7 cellular contexts compared by ENCODE assay signal in the genomic region with DNA sequence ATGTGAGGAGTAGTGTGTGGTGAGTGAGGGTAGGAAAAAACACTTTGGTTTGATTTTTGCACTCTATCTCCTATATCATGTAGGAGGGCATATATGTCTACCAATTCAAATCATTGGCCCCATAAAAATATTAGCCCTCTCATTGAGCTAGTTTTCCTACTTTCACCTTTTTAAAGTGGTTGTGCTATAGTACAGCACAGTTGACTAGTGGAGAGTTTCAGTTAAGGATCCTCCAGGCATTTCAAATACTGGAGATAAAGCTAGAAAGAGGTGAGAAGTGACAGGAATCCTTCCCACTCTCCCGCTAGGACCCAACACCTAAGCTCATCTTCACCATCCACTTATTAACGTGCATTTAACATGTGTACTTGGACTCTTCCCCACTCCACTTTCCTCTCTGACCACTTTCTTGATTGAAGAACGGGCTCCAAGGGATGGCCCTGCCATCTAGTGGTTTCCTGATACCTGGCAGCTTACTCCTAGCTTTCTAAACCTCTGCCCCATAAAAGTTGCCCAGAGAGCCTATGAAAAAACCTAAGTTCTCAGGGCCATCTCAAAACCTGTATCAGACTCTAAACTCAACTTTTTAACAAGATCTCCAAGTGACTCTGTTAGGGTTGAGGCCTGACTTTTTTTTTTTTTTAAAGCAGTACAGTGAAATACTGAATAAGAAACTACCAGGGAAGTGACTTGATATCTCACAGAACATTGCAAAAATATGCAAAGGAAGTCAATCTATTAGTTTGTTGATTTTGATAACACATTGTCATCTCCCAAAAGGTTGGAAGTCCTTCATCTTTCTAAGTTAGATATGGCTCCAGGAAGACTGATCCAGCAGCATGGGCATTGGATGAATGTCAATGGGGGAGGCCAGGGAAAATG. TPM values are rescaled to one million over a fixed set of nuclear protein-coding genes. Genes with fewer than 3 reads are reported as not detected.
A peak's percentile ranks its signal among the peaks of the same experiment; 100 is the strongest.
DNase-seq lines count a peak whose midpoint lies in the region; ATAC-seq, FAIRE-seq and TF ChIP-seq lines count a peak whose summit lies in the region.

No MANE protein-coding gene starts in this region.

- H3K27me3 ChIP-seq in lung (ENCODE audit: control insufficient read depth, insufficient read depth) (no peaks in the 10 kb centered on the region), aorta (ENCODE audit: control insufficient read depth in 1 of 2, insufficient read depth in 2 of 2, low read length in 1 of 2) (no peaks in the 10 kb centered on the region)

- peak; percentile 72 for DNase-seq in LHCN-M2 (ENCODE audit: low read depth)
- peak; percentile 71 for DNase-seq in RCC 7860 (ENCODE audit: low spot score)
- DNase-seq in dermis blood vessel endothelial cell, result peak; percentile 85
- peak; percentile 35 for DNase-seq in lung (ENCODE audit: low spot score)
- DNase-seq in aorta, result no peak

- peak; percentile 82 for FAIRE-seq in G401.6 (lab: Jason Lieb, UNC)
- peak; percentile 45 for FAIRE-seq in RCC 7860 (lab: Jason Lieb, UNC)

- H3K4me3 ChIP-seq in lung (no peak overlapping the region), aorta (ENCODE audit: low read length in 2 of 2) (no peak overlapping the region)

- no peaks in the 10 kb centered on the region for H3K9me3 ChIP-seq in lung (ENCODE audit: control insufficient read depth in 2 of 2, insufficient read depth in 1 of 2, low read length in 1 of 2)
- H3K9me3 ChIP-seq in aorta (ENCODE audit: control insufficient read depth, low read length), result no peaks in the 10 kb centered on the region

- H3K4me1 ChIP-seq in lung (ENCODE audit: control insufficient read depth in 2 of 2, insufficient read depth in 2 of 2, low read length in 2 of 2), result no peaks in the 10 kb centered on the region
- H3K4me1 ChIP-seq in aorta (ENCODE audit: control insufficient read depth in 1 of 2, insufficient read depth in 2 of 2, low read length in 2 of 2), result peaks cover 0 to 2% of the 10 kb centered on the region in 2 donors

- H3K27ac ChIP-seq in lung (ENCODE audit: low read depth in 1 of 2, low read length in 1 of 2) (no peak overlapping the region), aorta (ENCODE audit: low read depth in 1 of 2, low read length in 2 of 2) (no peak overlapping the region)

- intact Hi-C loops in aorta (cut with DNase I), result loop anchor here (2.0 to 10.0 kb wide), 5 partner anchors 122 to 389 kb away; no protein-coding TSS in a partner anchor

- no peaks in the 10 kb centered on the region for H3K36me3 ChIP-seq in lung (ENCODE audit: control insufficient read depth in 2 of 2, insufficient read depth in 2 of 2, low read length in 2 of 2)
- H3K36me3 ChIP-seq in aorta (ENCODE audit: control insufficient read depth in 1 of 2, insufficient read depth in 2 of 2, low read length in 1 of 2), result no peaks in the 10 kb centered on the region

- peak; percentile 37 for ATAC-seq in GM21447 (IDR thresholded peaks at IDR 0.05; ENCODE audit: unreplicated experiment)
- peak; percentile 51 for ATAC-seq in lung (ENCODE audit: insufficient read depth, low FRiP score)
- ATAC-seq in aorta (ENCODE audit: low FRiP score), result peak; percentile 76

- 9 to 16% methylated on average over 3 of the region's 3 CpGs for WGBS in lung, 2 donors
- WGBS in aorta, 2 donors, result 13 to 14% methylated on average over 3 of the region's 3 CpGs

- TF ChIP-seq CTCF in lung (IDR thresholded peaks at IDR 0.05; ENCODE audit: control extremely low read depth, extremely low read depth), result peak; percentile 56

RNA-seq across cellular contexts. Expression of gene IL12A, which starts 17.9 kb away (rescaled TPM):
- total RNA-seq in LHCN-M2 (2014; rRNA removed), result 1.4 and 11.3 TPM in 2 replicates
- 0.45 TPM for polyA plus RNA-seq in LHCN-M2 (2012)
- 0.60 and 0.68 TPM in 2 replicates for total RNA-seq in dermis blood vessel endothelial cell
- total RNA-seq in lung, result 1 to 10 TPM in 1 of 2 donors, under 1 TPM in 1; 0.67 to 3.3 TPM
- 1 to 10 TPM in 1 of 2 donors, under 1 TPM in 1; 0.93 to 2.9 TPM for polyA plus RNA-seq in lung
- total RNA-seq in aorta, result under 1 TPM in 1 of 2 donors, not detected in 1; 0.57 TPM
- under 1 TPM in 1 of 2 donors, not detected in 1; 0.15 TPM for polyA plus RNA-seq in aorta

Comparison
In these comparisons a context has a peak if more than half of its experiments do, and no peak if none do; other contexts are left out.
1. DNase-seq: peak in LHCN-M2 (single experiment), RCC 7860 (single experiment), dermis blood vessel endothelial cell (single experiment) and lung (single experiment); none in aorta (0 of 2).
2. Peak in every context shown above with its lines, with median percentiles within 50 percentile points of each other: ATAC-seq.